1 cellular context compared by ENCODE assay signal in genomic region chr16:19143241-19143640, GRCh38.
TF ChIP-seq lines count a peak whose summit lies in the region.

No MANE protein-coding gene starts in this region.

TF ChIP-seq in SK-N-SH, 30 proteins besides CTCF, POLR2A, EP300 and RAD21 (continued from another document):
- TF ChIP-seq ZBTB33 (IDR thresholded peaks at IDR 0.05; ENCODE audit: borderline replicate concordance, low read depth): no peak
